ENCODE assay signal across 17 cellular contexts in the genomic region with DNA sequence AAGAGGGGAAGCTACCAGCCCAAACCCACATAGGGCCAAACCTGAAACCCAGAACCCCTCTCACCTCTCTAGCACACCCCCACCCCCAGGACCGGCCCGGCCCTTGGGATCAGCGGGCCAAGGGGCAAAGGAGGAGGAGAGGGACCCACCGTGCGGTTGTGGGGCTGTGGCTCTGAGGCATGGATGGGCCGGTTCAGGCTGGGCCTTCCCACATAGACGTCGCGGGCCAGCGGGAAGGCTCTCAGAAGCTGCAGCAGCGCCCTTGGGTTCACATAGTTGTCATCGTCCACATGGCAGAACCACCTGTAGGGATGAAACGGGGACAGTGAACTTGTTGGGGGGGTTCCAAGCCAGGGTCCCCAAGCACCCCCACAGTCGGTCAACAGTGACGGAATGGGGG. TPM values are rescaled to one million over a fixed set of nuclear protein-coding genes. Genes with fewer than 3 reads are reported as not detected.
A peak's percentile ranks its signal among the peaks of the same experiment; 100 is the strongest.
DNase-seq lines count a peak whose midpoint lies in the region; ATAC-seq and TF ChIP-seq lines count a peak whose summit lies in the region.
"Had no signal": no experiment of that assay in that cellular context is flagged by ENCODE, and none has a peak within 500 bp of the region (broad histone marks: within the 10 kb centered on the region; RNA-seq: fewer than 3 reads in every experiment).

No MANE protein-coding gene starts in this region.

- ATAC-seq in activated naive CD8-positive, alpha-beta T cell treated with anti-CD3 and anti-CD28 coated beads, Interleukin-2, amount 50 U/mL, for 24 hours = no peak
- ATAC-seq: A549 had no signal

- H2BK12ac ChIP-seq in neuronal stem cell (ENCODE audit: low read length) = no peak overlapping the region

- H3K4me1 ChIP-seq in DOHH2 (ENCODE audit: control insufficient read depth, low read length) (peaks cover 96% of the 10 kb centered on the region), OCI-LY1 (ENCODE audit: insufficient read depth, low read length, severe bottlenecking) (peaks cover 90% of the 10 kb centered on the region), neuronal stem cell (ENCODE audit: control insufficient read depth in 2 of 2, insufficient read depth in 1 of 2, low read depth in 1 of 2, low read length in 2 of 2) (peaks cover 7 to 16% of the 10 kb centered on the region in 2 donors)

- H3K36me3 ChIP-seq in DOHH2 (ENCODE audit: control insufficient read depth, low read length) = peaks cover 96% of the 10 kb centered on the region
- peaks cover 76% of the 10 kb centered on the region for H3K36me3 ChIP-seq in OCI-LY1 (ENCODE audit: insufficient read depth, low read length)
- no peaks in the 10 kb centered on the region for H3K36me3 ChIP-seq in neuronal stem cell (replicated peaks in 1 of 2; ENCODE audit: control insufficient read depth in 2 of 2, insufficient read depth in 2 of 2, low read length in 2 of 2)
- H3K36me3 ChIP-seq in brain microvascular endothelial cell (replicated peaks) = no peaks in the 10 kb centered on the region

- no peak overlapping the region for H3K4me3 Mint-ChIP-seq in activated naive CD8-positive, alpha-beta T cell treated with anti-CD3 and anti-CD28 coated beads for 36 hours
- no peak overlapping the region for H3K4me3 Mint-ChIP-seq in activated naive CD8-positive, alpha-beta T cell treated with anti-CD3 and anti-CD28 coated beads, Interleukin-2, amount 50 U/mL, for 24 hours
- no peak overlapping the region for H3K4me3 Mint-ChIP-seq in endothelial cell (ENCODE audit: unreplicated experiment)
- H3K4me3 Mint-ChIP-seq: CD14-positive monocyte; CD4-positive, alpha-beta memory T cell had no signal

- H2AFZ ChIP-seq in OCI-LY1 (ENCODE audit: low read length) = no peak overlapping the region
- no peak overlapping the region for H2AFZ ChIP-seq in neuronal stem cell (ENCODE audit: low read length)
- H2AFZ ChIP-seq: GM23248 had no signal

- no peak overlapping the region for H2BK5ac ChIP-seq in neuronal stem cell (ENCODE audit: low read length)

- H3F3A ChIP-seq in DOHH2 (ENCODE audit: control insufficient read depth, insufficient read depth) = peaks cover 32% of the 10 kb centered on the region
- H3F3A ChIP-seq in OCI-LY1 (ENCODE audit: insufficient read depth, low read length) = peaks cover 8% of the 10 kb centered on the region; the same call in 1 of the 2 replicates

- no peak for TF ChIP-seq CTCF in DOHH2 (IDR thresholded peaks at IDR 0.05; ENCODE audit: low read depth, low read length, poor library complexity, severe bottlenecking)
- no peak for TF ChIP-seq CTCF in OCI-LY1 (IDR thresholded peaks at IDR 0.05; ENCODE audit: low read length)
- TF ChIP-seq CTCF in brain microvascular endothelial cell (IDR thresholded peaks at IDR 0.05; ENCODE audit: low read depth, low read length, missing control alignments) = no peak
- TF ChIP-seq CTCF in endothelial cell (IDR thresholded peaks at IDR 0.05; ENCODE audit: unreplicated experiment) = no peak

- peak overlapping the region; percentile 70 for H2BK15ac ChIP-seq in neuronal stem cell (ENCODE audit: low read length)

- H4K8ac ChIP-seq in neuronal stem cell (ENCODE audit: low read depth, low read length) = no peak overlapping the region

- H3K27me3 ChIP-seq in DOHH2 (ENCODE audit: control insufficient read depth, low read length) (no peaks in the 10 kb centered on the region), OCI-LY1 (ENCODE audit: insufficient read depth, low read length) (no peaks in the 10 kb centered on the region), neuronal stem cell (ENCODE audit: control insufficient read depth in 3 of 3, insufficient read depth in 3 of 3, low read depth in 1 of 3, low read length in 3 of 3) (no peaks in the 10 kb centered on the region), brain microvascular endothelial cell (replicated peaks) (no peaks in the 10 kb centered on the region)

- no peak for DNase-seq in activated naive CD8-positive, alpha-beta T cell treated with anti-CD3 and anti-CD28 coated beads for 36 hours
- no peak for DNase-seq in activated naive CD8-positive, alpha-beta T cell treated with anti-CD3 and anti-CD28 coated beads, Interleukin-2, amount 50 U/mL, for 24 hours
- DNase-seq in neuronal stem cell (ENCODE audit: low spot score) (no peak), brain microvascular endothelial cell (no peak), endothelial cell (ENCODE audit: low spot score) (no peak)
- DNase-seq: AML-193, DMS153, DMS79, GF-D8, GM23248 had no signal

- H3K27ac ChIP-seq in DOHH2 (ENCODE audit: low read depth, low read length) = peak overlapping the region; percentile 94
- H3K27ac ChIP-seq in OCI-LY1 (ENCODE audit: low read depth, low read length, poor library complexity, severe bottlenecking) = peak overlapping the region; percentile 95
- no peak overlapping the region for H3K27ac ChIP-seq in neuronal stem cell (replicated peaks; ENCODE audit: low read length)
- H3K27ac ChIP-seq in brain microvascular endothelial cell = no peak overlapping the region
- H3K27ac ChIP-seq: A549, GM23248 had no signal

- H3K4ac ChIP-seq in neuronal stem cell (ENCODE audit: low read length) = no peak overlapping the region

- H2BK120ac ChIP-seq in neuronal stem cell (ENCODE audit: low read depth, low read length) = peak overlapping the region; percentile 30

- H3K79me2 ChIP-seq in DOHH2 (ENCODE audit: control insufficient read depth, low read length) (peaks cover 90% of the 10 kb centered on the region), OCI-LY1 (ENCODE audit: insufficient read depth, low read length) (peaks cover 35% of the 10 kb centered on the region)

- peak overlapping the region; percentile 17 for H3K14ac ChIP-seq in neuronal stem cell (ENCODE audit: low read length)

- H3K9me2 ChIP-seq in DOHH2 (replicated peaks; ENCODE audit: control insufficient read depth, low read length) (no peaks in the 10 kb centered on the region), OCI-LY1 (ENCODE audit: low read depth, low read length) (no peaks in the 10 kb centered on the region)

- WGBS in neuronal stem cell (ENCODE audit: extremely low coverage in 2 of 2, insufficient read length in 2 of 2, insufficient replicate concordance in 1 of 2), 2 donors = no CpG with 5 or more reads among the region's 15 CpGs

- H3K4me1 Mint-ChIP-seq in activated naive CD8-positive, alpha-beta T cell treated with anti-CD3 and anti-CD28 coated beads for 36 hours = peaks cover 33% of the 10 kb centered on the region
- H3K4me1 Mint-ChIP-seq in activated naive CD8-positive, alpha-beta T cell treated with anti-CD3 and anti-CD28 coated beads, Interleukin-2, amount 50 U/mL, for 24 hours = peaks cover 30% of the 10 kb centered on the region
- H3K4me1 Mint-ChIP-seq in endothelial cell (ENCODE audit: unreplicated experiment) = peaks cover 27% of the 10 kb centered on the region

- peaks cover 36% of the 10 kb centered on the region for H3K36me3 Mint-ChIP-seq in activated naive CD8-positive, alpha-beta T cell treated with anti-CD3 and anti-CD28 coated beads for 36 hours
- peaks cover 42% of the 10 kb centered on the region for H3K36me3 Mint-ChIP-seq in activated naive CD8-positive, alpha-beta T cell treated with anti-CD3 and anti-CD28 coated beads, Interleukin-2, amount 50 U/mL, for 24 hours (ENCODE audit: low read depth)
- peaks cover 16% of the 10 kb centered on the region for H3K36me3 Mint-ChIP-seq in endothelial cell (ENCODE audit: low read depth, unreplicated experiment)

- H4K20me1 ChIP-seq in DOHH2 (ENCODE audit: control insufficient read depth, insufficient read depth, low read depth, low read length) (peaks cover 11% of the 10 kb centered on the region; the same call in 1 of the 2 replicates), OCI-LY1 (ENCODE audit: insufficient read depth, low read length) (no peaks in the 10 kb centered on the region)

- H3K18ac ChIP-seq in neuronal stem cell (ENCODE audit: low read length) = no peak overlapping the region

- no peaks in the 10 kb centered on the region for H3K9me3 Mint-ChIP-seq in activated naive CD8-positive, alpha-beta T cell treated with anti-CD3 and anti-CD28 coated beads for 36 hours
- H3K9me3 Mint-ChIP-seq in activated naive CD8-positive, alpha-beta T cell treated with anti-CD3 and anti-CD28 coated beads, Interleukin-2, amount 50 U/mL, for 24 hours = no peaks in the 10 kb centered on the region
- H3K9me3 Mint-ChIP-seq in endothelial cell (ENCODE audit: unreplicated experiment) = no peaks in the 10 kb centered on the region
- H3K9me3 Mint-ChIP-seq: CD14-positive monocyte; CD4-positive, alpha-beta memory T cell had no signal

- no peak overlapping the region for H3K23ac ChIP-seq in neuronal stem cell (ENCODE audit: low read depth, low read length, poor library complexity)

- no peaks in the 10 kb centered on the region for H3K27me3 Mint-ChIP-seq in activated naive CD8-positive, alpha-beta T cell treated with anti-CD3 and anti-CD28 coated beads for 36 hours
- H3K27me3 Mint-ChIP-seq in activated naive CD8-positive, alpha-beta T cell treated with anti-CD3 and anti-CD28 coated beads, Interleukin-2, amount 50 U/mL, for 24 hours = no peaks in the 10 kb centered on the region
- H3K27me3 Mint-ChIP-seq in endothelial cell (ENCODE audit: unreplicated experiment) = peaks cover 10% of the 10 kb centered on the region
- H3K27me3 Mint-ChIP-seq: CD4-positive, alpha-beta memory T cell had no signal

- H3K27ac Mint-ChIP-seq in activated naive CD8-positive, alpha-beta T cell treated with anti-CD3 and anti-CD28 coated beads for 36 hours = peak overlapping the region; percentile 16
- no peak overlapping the region for H3K27ac Mint-ChIP-seq in activated naive CD8-positive, alpha-beta T cell treated with anti-CD3 and anti-CD28 coated beads, Interleukin-2, amount 50 U/mL, for 24 hours
- H3K27ac Mint-ChIP-seq in endothelial cell (ENCODE audit: unreplicated experiment) = no peak overlapping the region

- H3K9me3 ChIP-seq in DOHH2 (ENCODE audit: control insufficient read depth, insufficient read depth, low read length) = no peaks in the 10 kb centered on the region
- no peaks in the 10 kb centered on the region for H3K9me3 ChIP-seq in OCI-LY1 (ENCODE audit: low read length)
- no peaks in the 10 kb centered on the region for H3K9me3 ChIP-seq in neuronal stem cell (replicated peaks in 1 of 2; ENCODE audit: control insufficient read depth in 2 of 2, insufficient read depth in 1 of 2, low read depth in 1 of 2, low read length in 2 of 2)
- H3K9me3 ChIP-seq: A549, HAP-1 had no signal

- H3K4me3 ChIP-seq in DOHH2 (ENCODE audit: low read length) = peak overlapping the region; percentile 96
- H3K4me3 ChIP-seq in OCI-LY1 (ENCODE audit: low read depth, low read length, poor library complexity, severe bottlenecking) = no peak overlapping the region
- no peak overlapping the region for H3K4me3 ChIP-seq in neuronal stem cell (ENCODE audit: low read length in 2 of 2)
- no peak overlapping the region for H3K4me3 ChIP-seq in brain microvascular endothelial cell (ENCODE audit: low read depth, low read length)
- H3K4me3 ChIP-seq: A549, GM23248, HAP-1 had no signal

- H4K91ac ChIP-seq in neuronal stem cell (ENCODE audit: low read depth, low read length, poor library complexity) = no peak overlapping the region

- H3K79me1 ChIP-seq in neuronal stem cell (ENCODE audit: low read depth, low read length) = peaks cover 3% of the 10 kb centered on the region

- peak overlapping the region; percentile 100 for H3K4me2 ChIP-seq in DOHH2 (ENCODE audit: low read length)
- peak overlapping the region; percentile 7; the same call in 1 of the 2 replicates for H3K4me2 ChIP-seq in OCI-LY1 (ENCODE audit: low read length)
- no peak overlapping the region for H3K4me2 ChIP-seq in neuronal stem cell (ENCODE audit: insufficient read depth, low read length, poor library complexity, severe bottlenecking)
- H3K4me2 ChIP-seq: A549 had no signal

- in situ Hi-C loops in brain microvascular endothelial cell (cut with HindIII; ENCODE audit: low pct_ligation_motif_present, low sequenced_read_pairs) = no loop called here

- H2AK5ac ChIP-seq in neuronal stem cell (ENCODE audit: low read depth, low read length) = no peak overlapping the region

- H3K9ac ChIP-seq in OCI-LY1 (ENCODE audit: low read length) (peak overlapping the region; percentile 2; the same call in 1 of the 2 replicates), neuronal stem cell (ENCODE audit: low read depth, low read length, poor library complexity) (no peak overlapping the region)
- H3K9ac ChIP-seq: GM23248 had no signal

RNA-seq across cellular contexts. Expression of gene MFNG, which starts 7.0 kb away (rescaled TPM):
- 100 to 1,000 TPM; 193 to 204 TPM for total RNA-seq in activated naive CD8-positive, alpha-beta T cell treated with anti-CD3 and anti-CD28 coated beads for 36 hours
- 10.5 TPM for polyA plus RNA-seq in neuronal stem cell (2013, experiment 1 of 2)
- polyA plus RNA-seq in neuronal stem cell (2013, experiment 2 of 2) = 8.0 TPM
- total RNA-seq in endothelial cell (ENCODE audit: unreplicated experiment) = 75.4 TPM
- total RNA-seq: GM23248 had no signal
- polyA plus RNA-seq: BJ, GM23248 had no signal

RNA-seq across cellular contexts. Expression of gene CARD10, which starts 40.0 kb away (rescaled TPM):
- total RNA-seq in activated naive CD8-positive, alpha-beta T cell treated with anti-CD3 and anti-CD28 coated beads for 36 hours = under 1 TPM; 0.06 to 0.14 TPM
- 4.2 TPM for polyA plus RNA-seq in neuronal stem cell (2013, experiment 1 of 2)
- 4.3 TPM for polyA plus RNA-seq in neuronal stem cell (2013, experiment 2 of 2)
- 26.0 TPM for total RNA-seq in endothelial cell (ENCODE audit: unreplicated experiment)
- polyA plus RNA-seq: CD14-positive monocyte; CD4-positive, alpha-beta memory T cell had no signal

RNA-seq across cellular contexts. Expression of gene ELFN2, which starts 51.9 kb away (rescaled TPM):
- total RNA-seq in activated naive CD8-positive, alpha-beta T cell treated with anti-CD3 and anti-CD28 coated beads for 36 hours = under 1 TPM; 0.06 to 0.20 TPM
- polyA plus RNA-seq in neuronal stem cell (2013, experiment 1 of 2) = 0.78 TPM
- polyA plus RNA-seq in neuronal stem cell (2013, experiment 2 of 2) = 0.86 TPM
- 1.2 TPM for total RNA-seq in endothelial cell (ENCODE audit: unreplicated experiment)
- polyA plus RNA-seq: CD14-positive monocyte; CD4-positive, alpha-beta memory T cell had no signal

Comparison
In these comparisons a context has a peak if more than half of its experiments do, and no peak if none do; other contexts are left out.
1. H3K27ac ChIP-seq: peak in DOHH2 (single experiment) and OCI-LY1 (single experiment); none in neuronal stem cell (single experiment) and brain microvascular endothelial cell (single experiment).
2. RNA of gene CARD10, which starts 40.0 kb away (total RNA-seq): 26.0 TPM in endothelial cell (single experiment); 0.06 to 0.14 TPM in activated naive CD8-positive, alpha-beta T cell treated with anti-CD3 and anti-CD28 coated beads for 36 hours; every median in the first group is over 10 times any median in the second.